ENCODE assay signal across 8 cellular contexts in the genomic region with DNA sequence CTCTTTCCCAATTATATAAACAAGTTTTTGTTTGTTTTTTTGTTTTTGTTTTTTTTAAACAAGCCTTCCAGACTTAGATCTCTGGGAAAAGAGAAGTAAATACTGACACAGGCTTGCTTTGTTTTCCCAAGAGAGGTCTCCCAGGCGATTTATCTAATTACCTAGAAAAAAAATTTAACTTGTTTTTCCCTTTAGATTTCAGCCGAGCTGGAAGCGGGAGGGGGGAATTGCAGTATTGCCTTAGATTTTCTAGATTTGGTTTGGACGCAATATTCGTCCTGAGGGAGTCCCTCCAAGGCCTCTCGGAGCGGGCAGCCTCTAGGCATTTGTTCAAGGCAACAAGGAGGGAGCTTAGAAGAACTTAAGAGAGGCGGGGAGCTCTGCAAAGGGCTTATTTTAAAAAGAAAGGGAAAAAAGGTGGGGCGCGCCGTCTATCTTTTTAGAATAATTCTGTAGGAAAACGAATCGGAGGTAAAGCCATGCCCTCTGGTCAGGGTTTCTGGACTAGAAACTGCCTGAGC. TPM values are rescaled to one million over a fixed set of nuclear protein-coding genes. Genes with fewer than 3 reads are reported as not detected.
A peak's percentile ranks its signal among the peaks of the same experiment; 100 is the strongest.
DNase-seq lines count a peak whose midpoint lies in the region; TF ChIP-seq lines count a peak whose summit lies in the region.

No MANE protein-coding gene starts in this region.

- H3K4me3 Mint-ChIP-seq in activated CD4-positive, alpha-beta T cell treated with anti-CD3 and anti-CD28 coated beads, Interleukin-2, amount 10 ng/mL, durations not matched to agents 24 days and 14 days: peak overlapping the region; percentile 93

- no peaks in the 10 kb centered on the region for H3K27me3 Mint-ChIP-seq in activated CD4-positive, alpha-beta T cell treated with anti-CD3 and anti-CD28 coated beads, Interleukin-2, amount 10 ng/mL, durations not matched to agents 24 days and 14 days

- H3K4me1 ChIP-seq in colonic mucosa (peaks cover 13% of the 10 kb centered on the region), muscle layer of duodenum (ENCODE audit: control insufficient read depth in 1 of 2, insufficient read depth in 2 of 2, low read length in 2 of 2) (peaks cover 17 to 22% of the 10 kb centered on the region in 2 donors)

- no peaks in the 10 kb centered on the region for H3K27me3 ChIP-seq in MG63
- H3K27me3 ChIP-seq in colonic mucosa: no peaks in the 10 kb centered on the region
- no peaks in the 10 kb centered on the region for H3K27me3 ChIP-seq in muscle layer of duodenum (ENCODE audit: low read depth, low read length)

- no peaks in the 10 kb centered on the region for H3K9me3 Mint-ChIP-seq in activated CD4-positive, alpha-beta T cell treated with anti-CD3 and anti-CD28 coated beads, Interleukin-2, amount 10 ng/mL, durations not matched to agents 24 days and 14 days

- H3K36me3 Mint-ChIP-seq in activated CD4-positive, alpha-beta T cell treated with anti-CD3 and anti-CD28 coated beads, Interleukin-2, amount 10 ng/mL, durations not matched to agents 24 days and 14 days (ENCODE audit: low read depth): peaks cover 6% of the 10 kb centered on the region

- DNase-seq in activated CD4-positive, alpha-beta T cell treated with anti-CD3 and anti-CD28 coated beads, Interleukin-2, amount 10 ng/mL, durations not matched to agents 24 days and 14 days: no peak
- DNase-seq in activated CD4-positive, alpha-beta T cell treated with anti-CD3 and anti-CD28 coated beads, Interleukin-2, amount 50 U/mL, for 4 hours: no peak
- DNase-seq in MG63 (no peak), colonic mucosa (no peak), cerebellar cortex (ENCODE audit: low spot score) (no peak), SW480 (ENCODE audit: low spot score) (no peak), NCI-H510A (lab: John Stamatoyannopoulos, UW) (no peak)

- H3K27ac ChIP-seq in colonic mucosa: peak overlapping the region; percentile 61
- H3K27ac ChIP-seq in muscle layer of duodenum (ENCODE audit: low read length): peak overlapping the region; percentile 95

- H3K4me3 ChIP-seq in MG63: peak overlapping the region; percentile 87
- peak overlapping the region; percentile 87 for H3K4me3 ChIP-seq in colonic mucosa
- H3K4me3 ChIP-seq in muscle layer of duodenum (ENCODE audit: low read depth in 1 of 2, low read length in 2 of 2): peak overlapping the region; percentile 94 to 99

- H3K4me1 Mint-ChIP-seq in activated CD4-positive, alpha-beta T cell treated with anti-CD3 and anti-CD28 coated beads, Interleukin-2, amount 10 ng/mL, durations not matched to agents 24 days and 14 days: peaks cover 30% of the 10 kb centered on the region

- no peaks in the 10 kb centered on the region for H3K9me3 ChIP-seq in MG63
- H3K9me3 ChIP-seq in colonic mucosa: no peaks in the 10 kb centered on the region
- no peaks in the 10 kb centered on the region for H3K9me3 ChIP-seq in muscle layer of duodenum (ENCODE audit: control insufficient read depth in 1 of 2, low read length in 2 of 2)

- no peak for TF ChIP-seq CTCF in colonic mucosa (IDR thresholded peaks at IDR 0.05)

- intact Hi-C loops in activated CD4-positive, alpha-beta T cell treated with anti-CD3 and anti-CD28 coated beads, Interleukin-2, amount 10 ng/mL, durations not matched to agents 24 days and 14 days (cut with micrococcal nuclease): loop anchor here (1.0 to 2.0 kb wide), 2 partner anchors 61 to 211 kb away; a partner anchor contains a TSS
- intact Hi-C loops in colonic mucosa (cut with DNase I): no loop called here

- no peaks in the 10 kb centered on the region for H3K36me3 ChIP-seq in MG63
- no peaks in the 10 kb centered on the region for H3K36me3 ChIP-seq in colonic mucosa
- H3K36me3 ChIP-seq in muscle layer of duodenum (ENCODE audit: control insufficient read depth in 1 of 2, insufficient read depth in 2 of 2, low read length in 2 of 2): no peaks in the 10 kb centered on the region

- peak overlapping the region; percentile 57 to 94 for H3K9ac ChIP-seq in colonic mucosa (ENCODE audit: low read depth in 2 of 2, low read length in 2 of 2)

- peak overlapping the region; percentile 91 for H3K27ac Mint-ChIP-seq in activated CD4-positive, alpha-beta T cell treated with anti-CD3 and anti-CD28 coated beads, Interleukin-2, amount 10 ng/mL, durations not matched to agents 24 days and 14 days

RNA-seq across cellular contexts. Expression of a gene that starts 0.5 kb away (rescaled TPM):
- 68.9 and 69.5 TPM in 2 replicates for total RNA-seq in activated CD4-positive, alpha-beta T cell treated with anti-CD3 and anti-CD28 coated beads, Interleukin-2, amount 10 ng/mL, durations not matched to agents 24 days and 14 days
- total RNA-seq in MG63 (2014; rRNA removed; shearing (Covaris generic); ENCODE audit: low replicate concordance): 10.7 and 12.5 TPM in 2 replicates
- 10 to 100 TPM; 88.3 to 95.7 TPM for total RNA-seq in colonic mucosa

RNA-seq across cellular contexts. Expression of a gene that starts 50.5 kb away (rescaled TPM):
- 172 and 182 TPM in 2 replicates for total RNA-seq in activated CD4-positive, alpha-beta T cell treated with anti-CD3 and anti-CD28 coated beads, Interleukin-2, amount 10 ng/mL, durations not matched to agents 24 days and 14 days
- total RNA-seq in MG63 (2014; rRNA removed; shearing (Covaris generic); ENCODE audit: low replicate concordance): 110 and 134 TPM in 2 replicates
- 100 to 1,000 TPM; 117 to 126 TPM for total RNA-seq in colonic mucosa

RNA-seq across cellular contexts. Expression of a gene that starts 59.4 kb away (rescaled TPM):
- total RNA-seq in activated CD4-positive, alpha-beta T cell treated with anti-CD3 and anti-CD28 coated beads, Interleukin-2, amount 10 ng/mL, durations not matched to agents 24 days and 14 days: 1.4 and 1.6 TPM in 2 replicates
- 3.9 and 7.8 TPM in 2 replicates for total RNA-seq in MG63 (2014; rRNA removed; shearing (Covaris generic); ENCODE audit: low replicate concordance)
- total RNA-seq in colonic mucosa: 10 to 100 TPM; 26.5 to 28.6 TPM
